ENCODE assay signal across 18 cellular contexts in the genomic region with DNA sequence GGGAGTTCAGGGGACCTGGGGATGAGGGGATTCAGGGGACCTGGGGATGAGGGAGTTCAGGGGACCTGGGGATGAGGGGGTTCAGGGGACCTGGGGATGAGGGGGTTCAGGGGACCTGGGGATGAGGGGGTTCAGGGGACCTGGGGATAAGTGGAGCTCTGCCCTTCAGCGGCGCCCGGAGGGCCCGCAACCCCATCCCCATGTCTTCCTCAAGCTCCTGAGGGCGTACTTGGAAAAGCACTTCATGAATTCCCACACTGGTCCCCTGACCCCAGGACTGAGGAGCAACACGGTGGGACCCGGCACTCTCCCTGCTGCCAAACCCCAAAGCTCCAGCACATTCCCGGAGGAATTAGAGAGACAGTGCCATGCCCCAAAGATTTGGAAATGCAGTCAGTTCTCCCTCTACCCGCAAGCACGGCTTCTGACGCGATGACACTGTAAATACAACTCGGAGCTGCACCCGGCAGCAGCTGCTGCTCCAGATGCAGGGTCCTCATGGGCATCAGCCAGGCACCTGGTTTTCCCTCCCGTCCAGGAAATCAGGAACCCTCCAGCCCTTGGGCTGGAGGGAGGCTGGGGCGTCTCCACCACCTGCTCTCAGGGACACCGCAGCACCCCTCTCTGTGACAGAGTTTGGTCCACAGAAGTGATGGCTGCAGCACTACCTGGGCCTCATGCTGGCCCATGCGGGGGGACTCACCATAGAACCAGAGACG. TPM values are rescaled to one million over a fixed set of nuclear protein-coding genes. Genes with fewer than 3 reads are reported as not detected.
"Had no signal": no experiment of that assay in that cellular context is flagged by ENCODE, and none has a peak within 500 bp of the region (broad histone marks: within the 10 kb centered on the region; RNA-seq: fewer than 3 reads in every experiment).

No MANE protein-coding gene starts in this region.

- DNase-seq: activated CD4-positive, alpha-beta T cell treated with anti-CD3 and anti-CD28 coated beads for 4 hours; activated CD8-positive, alpha-beta memory T cell treated with anti-CD3 and anti-CD28 coated beads, Interleukin-2, amount 50 U/mL, for 48 hours; activated CD8-positive, alpha-beta T cell treated with anti-CD3 and anti-CD28 coated beads for 36 hours; amniotic stem cell; brain microvascular endothelial cell; cerebellar nuclear complex; dermis blood vessel endothelial cell; natural killer cell; T1000; thyroid gland had no signal

- H3K4me3 Mint-ChIP-seq: activated CD8-positive, alpha-beta T cell treated with anti-CD3 and anti-CD28 coated beads for 36 hours; activated naive CD4-positive, alpha-beta T cell treated with anti-CD3 and anti-CD28 coated beads, Interleukin-2, amount 50 U/mL, for 24 hours; activated T-helper 1 cell treated with anti-CD3 and anti-CD28 coated beads, Interleukin-12 subunit alpha, Interleukin-12 subunit beta, Interleukin-2, Interleukin-4 antibody, amounts not matched to agents 30 ng/mL and 10 ng/mL and 1 ng/mL, durations not matched to agents 14 hours and 24 hours and 36 hours; natural killer cell had no signal

- H3K9me3 Mint-ChIP-seq: activated CD8-positive, alpha-beta T cell treated with anti-CD3 and anti-CD28 coated beads for 36 hours; activated naive CD4-positive, alpha-beta T cell treated with anti-CD3 and anti-CD28 coated beads, Interleukin-2, amount 50 U/mL, for 24 hours; activated T-helper 1 cell treated with anti-CD3 and anti-CD28 coated beads, Interleukin-12 subunit alpha, Interleukin-12 subunit beta, Interleukin-2, Interleukin-4 antibody, amounts not matched to agents 30 ng/mL and 10 ng/mL and 1 ng/mL, durations not matched to agents 14 hours and 24 hours and 36 hours; natural killer cell had no signal

- H3K36me3 ChIP-seq: brain microvascular endothelial cell, esophagus muscularis mucosa, SJSA1, thyroid gland had no signal

- FAIRE-seq: endometrium had no signal

- H3K27me3 Mint-ChIP-seq: activated naive CD4-positive, alpha-beta T cell treated with anti-CD3 and anti-CD28 coated beads, Interleukin-2, amount 50 U/mL, for 24 hours had no signal

- H3K4me1 Mint-ChIP-seq: activated naive CD4-positive, alpha-beta T cell treated with anti-CD3 and anti-CD28 coated beads, Interleukin-2, amount 50 U/mL, for 24 hours; natural killer cell had no signal

- H3K27ac ChIP-seq: brain microvascular endothelial cell, esophagus muscularis mucosa, SJSA1, thyroid gland, VCaP had no signal

- H3K27me3 ChIP-seq: brain microvascular endothelial cell, thyroid gland had no signal

- ATAC-seq: activated CD8-positive, alpha-beta T cell treated with anti-CD3 and anti-CD28 coated beads for 36 hours; natural killer cell had no signal

- H3K4me3 ChIP-seq: esophagus muscularis mucosa, SJSA1, thyroid gland had no signal

- H3K4me1 ChIP-seq: SJSA1, thyroid gland had no signal

- H3K9me3 ChIP-seq: esophagus muscularis mucosa, SJSA1, thyroid gland had no signal

- H3K27ac Mint-ChIP-seq: activated CD8-positive, alpha-beta T cell treated with anti-CD3 and anti-CD28 coated beads for 36 hours; activated naive CD4-positive, alpha-beta T cell treated with anti-CD3 and anti-CD28 coated beads, Interleukin-2, amount 50 U/mL, for 24 hours; activated T-helper 1 cell treated with anti-CD3 and anti-CD28 coated beads, Interleukin-12 subunit alpha, Interleukin-12 subunit beta, Interleukin-2, Interleukin-4 antibody, amounts not matched to agents 30 ng/mL and 10 ng/mL and 1 ng/mL, durations not matched to agents 14 hours and 24 hours and 36 hours; natural killer cell had no signal

- H3K36me3 Mint-ChIP-seq: activated naive CD4-positive, alpha-beta T cell treated with anti-CD3 and anti-CD28 coated beads, Interleukin-2, amount 50 U/mL, for 24 hours; natural killer cell had no signal

RNA-seq across cellular contexts. Expression of a gene that starts 32.8 kb away (rescaled TPM):
- total RNA-seq: activated CD8-positive, alpha-beta T cell treated with anti-CD3 and anti-CD28 coated beads for 36 hours; activated T-helper 1 cell treated with anti-CD3 and anti-CD28 coated beads, Interleukin-12 subunit alpha, Interleukin-12 subunit beta, Interleukin-2, Interleukin-4 antibody, amounts not matched to agents 30 ng/mL and 10 ng/mL and 1 ng/mL, durations not matched to agents 14 hours and 24 hours and 36 hours; dermis blood vessel endothelial cell; fibroblast of villous mesenchyme; natural killer cell; pulmonary artery endothelial cell; SJSA1 had no signal

RNA-seq across cellular contexts. Expression of a gene that starts 57.8 kb away (rescaled TPM):
- total RNA-seq: activated CD8-positive, alpha-beta T cell treated with anti-CD3 and anti-CD28 coated beads for 36 hours; dermis blood vessel endothelial cell; fibroblast of villous mesenchyme; natural killer cell; SJSA1 had no signal
